In the genomic region with DNA sequence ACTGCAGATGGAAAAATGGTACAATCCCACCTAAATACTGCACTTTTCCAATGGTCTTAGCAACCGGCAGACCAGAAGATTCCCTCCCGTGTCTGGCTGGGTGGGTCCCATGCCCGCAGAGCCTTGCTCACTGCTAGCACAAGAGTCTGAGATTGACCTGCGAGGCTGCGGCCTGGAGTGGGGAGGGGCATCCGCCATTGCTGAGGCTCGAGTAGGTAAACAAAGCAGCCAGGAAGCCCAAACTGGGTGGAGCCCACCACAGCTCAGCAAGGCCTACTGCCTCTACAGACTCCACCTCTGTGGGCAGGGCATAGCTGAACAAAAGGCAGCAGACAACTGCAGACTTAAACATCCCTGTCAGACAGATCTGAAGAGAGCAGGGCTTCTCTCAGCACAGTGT, we compare ENCODE assay signal across 20 cellular contexts.
"Had no signal": no experiment of that assay in that cellular context is flagged by ENCODE, and none has a peak within 500 bp of the region (broad histone marks: within the 10 kb centered on the region; RNA-seq: fewer than 3 reads in every experiment).

No MANE protein-coding gene starts in this region.

- H3K27ac ChIP-seq: RWPE1, SJCRH30, SK-N-MC had no signal

- H3K4me1 ChIP-seq: SJCRH30 had no signal

- H3K9me3 ChIP-seq: SJCRH30 had no signal

- ATAC-seq: Panc1, PC-3 had no signal

- H3K27me3 ChIP-seq: SJCRH30 had no signal

- DNase-seq: KBM-7, MV-4-11, NCI-H1048, NCI-H1105, NCI-H1417, NCI-H1436 treated with DMSO at 0.1 percent for 48 hours, NCI-H1694, NCI-H187 treated with DMSO at 0.1 percent for 48 hours, NCI-H2081, NCI-H2171, NCI-H226, NCI-H446, NCI-H510A, NCI-H524 treated with DMSO at 0.1 percent for 48 hours, NCI-H69, PC-3 had no signal

- H3K36me3 ChIP-seq: SJCRH30 had no signal

- H3K4me3 ChIP-seq: SJCRH30, SK-N-MC had no signal
